In the genomic region with DNA sequence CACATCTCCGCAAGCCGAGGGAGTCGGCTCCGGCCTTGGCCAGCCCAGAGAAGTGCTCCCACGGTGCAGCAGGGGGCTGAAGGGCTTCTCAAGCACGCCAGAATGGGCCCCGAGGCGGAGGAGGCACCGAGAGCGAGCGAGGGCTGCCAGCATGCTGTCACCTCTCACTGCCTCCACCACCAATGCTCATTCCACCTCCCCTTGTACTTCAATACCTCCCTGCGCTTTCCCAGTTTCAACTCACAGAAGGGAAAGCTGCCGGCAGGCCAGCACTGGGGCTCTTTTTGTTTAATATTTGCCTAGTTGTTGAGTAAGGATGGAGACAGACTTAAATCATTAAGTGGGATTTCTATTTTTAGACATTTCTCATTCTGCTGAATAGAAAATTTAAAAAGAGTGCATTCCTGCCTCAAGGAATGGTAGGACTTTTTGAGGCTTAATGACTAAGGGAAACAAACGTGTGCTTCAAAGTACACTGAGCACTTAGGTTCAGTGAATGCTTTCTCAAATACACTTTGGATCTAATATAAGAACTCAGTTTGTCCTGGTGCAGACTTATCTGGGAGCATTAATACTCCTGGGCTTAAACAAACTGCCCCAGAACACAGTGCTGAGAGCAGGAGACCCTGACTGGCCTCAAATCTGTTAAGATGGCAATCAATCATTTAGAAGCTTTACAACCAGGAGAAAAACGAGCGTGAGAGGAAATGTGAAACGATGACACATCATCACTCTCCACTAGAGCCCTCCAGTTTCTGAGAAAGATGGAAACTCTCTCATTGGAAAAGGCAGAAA, we compare ENCODE assay signal across 10 cellular contexts.
DNase-seq lines count a peak whose midpoint lies in the region; ATAC-seq, FAIRE-seq and TF ChIP-seq lines count a peak whose summit lies in the region.
"Had no signal": no experiment of that assay in that cellular context is flagged by ENCODE, and none has a peak within 500 bp of the region (broad histone marks: within the 10 kb centered on the region; RNA-seq: fewer than 3 reads in every experiment).

No MANE protein-coding gene starts in this region.

- H3K9ac ChIP-seq in endothelial cell of umbilical vein (replicated peaks; ENCODE audit: extremely low read depth, insufficient read depth, low read length): peak overlapping the region; percentile 17

- H3K4me3 ChIP-seq in endothelial cell of umbilical vein (replicated peaks in 1 of 3; ENCODE audit: insufficient read depth in 1 of 3, low read depth in 1 of 3, low read length in 3 of 3): no peak overlapping the region
- H3K4me3 ChIP-seq in ovary: peak overlapping the region; percentile 22

- DNase-seq in EH (ENCODE audit: low read depth): peak; percentile 83
- DNase-seq in NCI-H226: peak; percentile 12
- DNase-seq in endothelial cell of umbilical vein (ENCODE audit: low read depth, low spot score): peak; percentile 83
- DNase-seq in ovary: peak in 4 of 5 donors; percentile 24 to 67 (median 46)
- DNase-seq in SK-N-DZ (ENCODE audit: low spot score): no peak
- no peak for DNase-seq in NCI-H510A treated with DMSO at 0.1 percent for 48 hours (lab: John Stamatoyannopoulos, UW)
- no peak for DNase-seq in NK-92 treated with Interleukin-12 subunit alpha and Interleukin-12 subunit beta, amount 100 ng/mL, for 24 hours (lab: John Stamatoyannopoulos, UW)
- DNase-seq: activated naive CD4-positive, alpha-beta T cell treated with anti-CD3 and anti-CD28 coated beads, Interleukin-2, amount 50 U/mL, for 16 hours; stimulated activated CD4-positive, alpha-beta T cell treated with anti-CD3 and anti-CD28 coated beads, Interleukin-2, amount 100 ng/mL, for 24 hours had no signal

- H3K36me3 ChIP-seq in endothelial cell of umbilical vein (ENCODE audit: control insufficient read depth in 2 of 2, extremely low read depth in 1 of 2, insufficient read depth in 2 of 2, low read length in 2 of 2): no peaks in the 10 kb centered on the region
- no peaks in the 10 kb centered on the region for H3K36me3 ChIP-seq in ovary

- no peaks in the 10 kb centered on the region for H3K27me3 ChIP-seq in endothelial cell of umbilical vein (ENCODE audit: control insufficient read depth in 2 of 2, insufficient read depth in 2 of 2, low read length in 2 of 2)
- H3K27me3 ChIP-seq in ovary: no peaks in the 10 kb centered on the region

- TF ChIP-seq CTCF in endothelial cell of umbilical vein (IDR thresholded peaks at IDR 0.05; ENCODE audit: extremely low read depth in 1 of 2, insufficient read depth in 1 of 2, low read depth in 1 of 2, low read length in 2 of 2) (no peak), ovary (IDR thresholded peaks at IDR 0.05) (no peak)

- 9 to 29% (median 17%) methylated on average over 17 of the region's 17 CpGs for WGBS in ovary, 3 donors

- H3K27ac ChIP-seq in endothelial cell of umbilical vein (ENCODE audit: insufficient read depth, low read depth, low read length) (peak overlapping the region; percentile 10), ovary (no peak overlapping the region)

- no TSS peak for BruUV-seq in endothelial cell of umbilical vein (replicated peaks; lab: Mats Ljungman, UMichigan)

- peak overlapping the region; percentile 6 for H3K4me2 ChIP-seq in endothelial cell of umbilical vein (ENCODE audit: insufficient read depth, low read length)

- no peak for ATAC-seq in HG02973 (IDR thresholded peaks at IDR 0.05; ENCODE audit: unreplicated experiment)

- H3K4me1 ChIP-seq in endothelial cell of umbilical vein (ENCODE audit: control insufficient read depth, extremely low read depth, insufficient read depth, low read length) (peaks cover 5% of the 10 kb centered on the region), ovary (ENCODE audit: insufficient read depth) (peaks cover 6% of the 10 kb centered on the region)

- FAIRE-seq in endothelial cell of umbilical vein (lab: Jason Lieb, UNC): peak; percentile 91

- no peak for TF ChIP-seq EP300 in ovary (IDR thresholded peaks at IDR 0.05)

- POLR2A ChIA-PET in endothelial cell of umbilical vein (lab: Charles Lee): no interaction called here

- CTCF ChIA-PET in endothelial cell of umbilical vein (lab: Charles Lee): interaction anchor here (1.0 to 1.7 kb wide), 2 partner anchors 9 to 174 kb away, joined by 5 to 6 read pairs; no protein-coding TSS in a partner anchor

- TF ChIP-seq POLR2A in endothelial cell of umbilical vein (IDR thresholded peaks at IDR 0.05; ENCODE audit: low read depth, low read length) (no peak), ovary (IDR thresholded peaks at IDR 0.05) (no peak)

- dilution Hi-C loops in endothelial cell of umbilical vein (cut with MboI; ENCODE audit: extremely low pct_ligation_motif_present, low sequenced_read_pairs): no loop called here

- no peak overlapping the region for H2AFZ ChIP-seq in endothelial cell of umbilical vein (ENCODE audit: low read depth, low read length)

- H4K20me1 ChIP-seq in endothelial cell of umbilical vein (replicated peaks; ENCODE audit: control insufficient read depth, extremely low read depth, insufficient read depth, low read length): no peaks in the 10 kb centered on the region

- H3K9me3 ChIP-seq in endothelial cell of umbilical vein (replicated peaks; ENCODE audit: control insufficient read depth, insufficient read depth, low read length) (no peaks in the 10 kb centered on the region), ovary (no peaks in the 10 kb centered on the region)

- intact Hi-C loops in endothelial cell of umbilical vein (cut with micrococcal nuclease): no loop called here
- intact Hi-C loops in ovary (cut with DNase I): no loop called here

- H3K79me2 ChIP-seq in endothelial cell of umbilical vein (ENCODE audit: control insufficient read depth, insufficient read depth, low read length): no peaks in the 10 kb centered on the region

- H3K9me1 ChIP-seq in endothelial cell of umbilical vein (replicated peaks; ENCODE audit: control insufficient read depth, extremely low read depth, insufficient read depth, low read length): no peaks in the 10 kb centered on the region

TF ChIP-seq in endothelial cell of umbilical vein, 7 proteins besides CTCF, POLR2A, EP300 and RAD21:
- TF ChIP-seq FOS (IDR thresholded peaks at IDR 0.05; ENCODE audit: borderline replicate concordance, insufficient read depth, low read length): peak; percentile 55
- no peak for TF ChIP-seq POLR2AphosphoS5 (IDR thresholded peaks at IDR 0.05; ENCODE audit: insufficient read depth, low read depth, low read length)
- TF ChIP-seq JUN (IDR thresholded peaks at IDR 0.05; ENCODE audit: borderline replicate concordance, insufficient read depth, insufficient read length, low read depth): peak; percentile 39

Comparison
In these comparisons a context has a peak if more than half of its experiments do, and no peak if none do; other contexts are left out.
1. DNase-seq: peak in EH (single experiment), NCI-H226 (single experiment), endothelial cell of umbilical vein (single experiment) and ovary (4 of 5); none in SK-N-DZ (single experiment), NCI-H510A treated with DMSO at 0.1 percent for 48 hours (single experiment) and NK-92 treated with Interleukin-12 subunit alpha and Interleukin-12 subunit beta, amount 100 ng/mL, for 24 hours (single experiment).